ENCODE assay signal across 2 cellular contexts in the genomic region with DNA sequence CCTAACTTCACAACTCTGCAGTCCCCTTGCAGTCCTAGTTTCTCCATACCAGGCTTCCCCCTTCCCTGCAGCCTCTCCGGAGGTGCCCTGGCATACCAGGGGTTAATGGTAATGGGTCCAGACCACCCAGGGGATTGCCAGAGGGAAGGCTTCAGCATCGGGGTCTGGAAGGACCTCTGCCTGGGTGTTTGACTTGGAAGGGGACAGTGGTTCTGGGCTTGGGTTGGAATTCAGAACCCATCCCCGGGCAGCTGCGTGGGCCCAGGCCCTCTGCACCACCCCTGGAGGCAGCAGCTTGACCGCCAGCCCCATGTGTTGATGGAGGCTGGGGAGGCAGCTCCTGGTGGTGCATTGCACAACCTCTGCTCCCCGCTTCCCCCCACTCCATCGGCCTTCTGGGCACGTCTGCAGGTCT.
TF ChIP-seq lines count a peak whose summit lies in the region.

No MANE protein-coding gene starts in this region.

TF ChIP-seq in K562, 482 proteins besides CTCF, POLR2A, EP300 and RAD21 (continued from another document):
- no peak for TF ChIP-seq FOXP4 (CRISPR knock-in tag; IDR thresholded peaks at IDR 0.05; ENCODE audit: borderline replicate concordance)
- TF ChIP-seq RBFOX2 (IDR thresholded peaks at IDR 0.05; ENCODE audit: low read depth, low read length): peak; percentile 35
- no peak for TF ChIP-seq CBFA2T2 (conservative IDR thresholded peaks at IDR 0.05)
- TF ChIP-seq ZBTB33 (CRISPR knock-in tag; IDR thresholded peaks at IDR 0.05): peak; percentile 59; the same call in 1 of the 2 replicates
- no peak for TF ChIP-seq HDAC3 (IDR thresholded peaks at IDR 0.05; ENCODE audit: borderline replicate concordance, partially characterized antibody)
- no peak for TF ChIP-seq NONO (IDR thresholded peaks at IDR 0.05; ENCODE audit: low read depth in 2 of 2, low read length in 1 of 2)
- TF ChIP-seq NFE2L1 (tag; IDR thresholded peaks at IDR 0.05; ENCODE audit: borderline replicate concordance, low read depth): no peak

TF ChIP-seq in liver, 16 proteins besides CTCF, POLR2A, EP300 and RAD21 (continued from another document):
- TF ChIP-seq ZBTB33 (IDR thresholded peaks at IDR 0.05) (no peak), HNF4G (IDR thresholded peaks at IDR 0.05) (no peak), RXRA (IDR thresholded peaks at IDR 0.05) (no peak), FOXA1 (IDR thresholded peaks at IDR 0.05) (no peak), HNF4A (conservative IDR thresholded peaks at IDR 0.05) (no peak), TAF1 (conservative IDR thresholded peaks at IDR 0.05) (no peak), SP1 (IDR thresholded peaks at IDR 0.05) (no peak)
- TF ChIP-seq, protein P1, sequence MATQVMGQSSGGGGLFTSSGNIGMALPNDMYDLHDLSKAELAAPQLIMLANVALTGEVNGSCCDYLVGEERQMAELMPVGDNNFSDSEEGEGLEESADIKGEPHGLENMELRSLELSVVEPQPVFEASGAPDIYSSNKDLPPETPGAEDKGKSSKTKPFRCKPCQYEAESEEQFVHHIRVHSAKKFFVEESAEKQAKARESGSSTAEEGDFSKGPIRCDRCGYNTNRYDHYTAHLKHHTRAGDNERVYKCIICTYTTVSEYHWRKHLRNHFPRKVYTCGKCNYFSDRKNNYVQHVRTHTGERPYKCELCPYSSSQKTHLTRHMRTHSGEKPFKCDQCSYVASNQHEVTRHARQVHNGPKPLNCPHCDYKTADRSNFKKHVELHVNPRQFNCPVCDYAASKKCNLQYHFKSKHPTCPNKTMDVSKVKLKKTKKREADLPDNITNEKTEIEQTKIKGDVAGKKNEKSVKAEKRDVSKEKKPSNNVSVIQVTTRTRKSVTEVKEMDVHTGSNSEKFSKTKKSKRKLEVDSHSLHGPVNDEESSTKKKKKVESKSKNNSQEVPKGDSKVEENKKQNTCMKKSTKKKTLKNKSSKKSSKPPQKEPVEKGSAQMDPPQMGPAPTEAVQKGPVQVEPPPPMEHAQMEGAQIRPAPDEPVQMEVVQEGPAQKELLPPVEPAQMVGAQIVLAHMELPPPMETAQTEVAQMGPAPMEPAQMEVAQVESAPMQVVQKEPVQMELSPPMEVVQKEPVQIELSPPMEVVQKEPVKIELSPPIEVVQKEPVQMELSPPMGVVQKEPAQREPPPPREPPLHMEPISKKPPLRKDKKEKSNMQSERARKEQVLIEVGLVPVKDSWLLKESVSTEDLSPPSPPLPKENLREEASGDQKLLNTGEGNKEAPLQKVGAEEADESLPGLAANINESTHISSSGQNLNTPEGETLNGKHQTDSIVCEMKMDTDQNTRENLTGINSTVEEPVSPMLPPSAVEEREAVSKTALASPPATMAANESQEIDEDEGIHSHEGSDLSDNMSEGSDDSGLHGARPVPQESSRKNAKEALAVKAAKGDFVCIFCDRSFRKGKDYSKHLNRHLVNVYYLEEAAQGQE (IDR thresholded peaks at IDR 0.05): no peak
TF ChIP-seq in liver: peak in this region for 0.
